In the genomic region with DNA sequence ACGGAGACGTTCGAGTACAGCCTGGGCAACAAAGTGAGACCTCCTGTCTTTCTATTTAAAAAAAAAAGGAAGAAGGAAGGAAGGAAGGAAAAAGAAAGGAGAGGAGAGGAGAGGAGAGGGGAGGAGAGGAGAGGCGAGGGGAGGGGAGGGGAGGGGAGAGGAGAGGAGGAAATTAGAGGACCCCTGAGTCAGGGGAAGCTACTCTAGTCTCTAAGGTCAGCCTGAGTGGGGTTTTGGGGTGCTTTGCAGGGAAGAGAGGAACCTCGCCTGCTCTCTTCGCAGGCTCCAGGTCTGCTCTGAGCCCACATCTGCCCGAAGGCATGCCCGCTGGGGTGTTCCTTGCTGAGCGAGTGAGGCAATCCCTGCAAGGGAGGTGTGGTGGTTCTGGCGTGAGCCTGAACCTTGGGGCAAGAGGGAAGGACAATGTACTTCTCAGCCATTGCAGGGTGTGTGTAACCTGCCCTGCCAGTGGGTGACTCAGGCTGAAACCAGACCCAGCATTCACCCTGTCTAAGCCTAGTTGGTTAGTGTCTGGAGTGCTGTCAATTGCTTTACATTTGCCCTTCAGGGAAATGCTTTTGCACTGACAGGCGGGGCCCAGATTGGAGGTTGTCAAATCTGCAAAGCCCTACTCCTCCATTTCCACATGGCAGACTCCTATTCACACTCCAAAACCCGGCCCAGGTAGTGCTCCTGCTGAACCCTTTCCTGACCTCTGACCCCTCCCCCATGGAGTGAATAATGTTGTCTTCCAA, we compare ENCODE assay signal across 8 cellular contexts. TPM values are rescaled to one million over a fixed set of nuclear protein-coding genes. Genes with fewer than 3 reads are reported as not detected.
A peak's percentile ranks its signal among the peaks of the same experiment; 100 is the strongest.
DNase-seq lines count a peak whose midpoint lies in the region; TF ChIP-seq lines count a peak whose summit lies in the region.

No MANE protein-coding gene starts in this region.

- no peak overlapping the region for H3K4me3 ChIP-seq in BLaER1
- no peak overlapping the region for H3K4me3 ChIP-seq in HL-60 (replicated peaks; ENCODE audit: insufficient read depth, low read length)
- no peak overlapping the region for H3K4me3 ChIP-seq in HAP-1
- no peak overlapping the region for H3K4me3 ChIP-seq in esophagus muscularis mucosa

- no peak overlapping the region for H3K27ac ChIP-seq in BLaER1
- H3K27ac ChIP-seq in HL-60 (replicated peaks), result peak overlapping the region; percentile 11; the same call in 1 of the 2 replicates
- H3K27ac ChIP-seq in esophagus muscularis mucosa (replicated peaks in 1 of 4), result no peak overlapping the region

- WGBS in esophagus muscularis mucosa, result 76% methylated on average over 7 of the region's 12 CpGs

- peak overlapping the region; percentile 63 for H3K4me2 ChIP-seq in BLaER1

- TF ChIP-seq CTCF in HL-60 (IDR thresholded peaks at IDR 0.05; ENCODE audit: insufficient read depth, low read length), result no peak
- TF ChIP-seq CTCF in esophagus muscularis mucosa (IDR thresholded peaks at IDR 0.05), result no peak

- H3K36me3 ChIP-seq in BLaER1, result no peaks in the 10 kb centered on the region
- no peaks in the 10 kb centered on the region for H3K36me3 ChIP-seq in HAP-1 (replicated peaks)
- H3K36me3 ChIP-seq in esophagus muscularis mucosa, result no peaks in the 10 kb centered on the region

- H3K9me3 ChIP-seq in BLaER1 (no peaks in the 10 kb centered on the region), HAP-1 (no peaks in the 10 kb centered on the region), esophagus muscularis mucosa (no peaks in the 10 kb centered on the region)

- H3K9ac ChIP-seq in BLaER1, result no peak overlapping the region

- H3K27me3 ChIP-seq in BLaER1 (no peaks in the 10 kb centered on the region), HL-60 (ENCODE audit: insufficient read depth, poor library complexity, severe bottlenecking) (peaks cover 3% of the 10 kb centered on the region), HAP-1 (ENCODE audit: low read depth) (peaks cover 2% of the 10 kb centered on the region), esophagus muscularis mucosa (peaks cover 0 to 98% (median 6%) of the 10 kb centered on the region in 4 donors)

- H3K4me1 ChIP-seq in BLaER1 (peaks cover 35% of the 10 kb centered on the region), HAP-1 (no peaks in the 10 kb centered on the region; the same call in 1 of the 2 replicates), esophagus muscularis mucosa (no peaks in the 10 kb centered on the region)

- no peak for TF ChIP-seq EP300 in esophagus muscularis mucosa (IDR thresholded peaks at IDR 0.05)

- no peak for TF ChIP-seq POLR2A in esophagus muscularis mucosa (IDR thresholded peaks at IDR 0.05; ENCODE audit: low read depth)

- DNase-seq in HL-60 (ENCODE audit: low read depth in 1 of 2, low spot score in 1 of 2) (peak; percentile 74 to 93), SKM-1 treated with dmso at 0.1 percent for 144 hours (lab: John Stamatoyannopoulos, UW; ENCODE audit: unreplicated experiment) (peak; percentile 90), iris pigment epithelial cell (ENCODE audit: low read depth) (peak; percentile 70), HAP-1 (ENCODE audit: low spot score in 2 of 2) (no peak), KG1 (lab: John Stamatoyannopoulos, UW) (no peak), esophagus muscularis mucosa (ENCODE audit: extremely low spot score) (no peak), HuH-7.5 (ENCODE audit: low spot score) (no peak)

- intact Hi-C loops in esophagus muscularis mucosa (cut with DNase I), result no loop called here

- in situ Hi-C loops in HAP-1 (cut with MboI; ENCODE audit: low sequenced_read_pairs), result no loop called here

- H4K20me1 ChIP-seq in BLaER1, result peaks cover 9% of the 10 kb centered on the region; the same call in 1 of the 2 replicates

RNA-seq across cellular contexts. Expression of gene MMP9, which starts 15.3 kb away (rescaled TPM):
- 1 to 10 TPM in 1 of 4 donors, under 1 TPM in 3; 0.11 to 6.5 (median 0.63) TPM for total RNA-seq in esophagus muscularis mucosa

RNA-seq across cellular contexts. Expression of gene ZNF335, which starts 21.4 kb away (rescaled TPM):
- total RNA-seq in esophagus muscularis mucosa, result 10 to 100 TPM; 12.9 to 19.0 (median 15.3) TPM

RNA-seq across cellular contexts. Expression of gene SLC12A5, which starts 35.6 kb away (rescaled TPM):
- total RNA-seq in esophagus muscularis mucosa, result 1 to 10 TPM in 1 of 4 donors, under 1 TPM in 1, not detected in 2; 0.99 to 1.2 TPM

RNA-seq across cellular contexts. Expression of gene PCIF1, which starts 58.9 kb away (rescaled TPM):
- 10 to 100 TPM; 35.3 to 51.2 (median 37.2) TPM for total RNA-seq in esophagus muscularis mucosa

Comparison
In these comparisons a context has a peak if more than half of its experiments do, and no peak if none do; other contexts are left out.
1. DNase-seq: peak in HL-60 (2 of 2), SKM-1 treated with dmso at 0.1 percent for 144 hours (single experiment) and iris pigment epithelial cell (single experiment); none in HAP-1 (0 of 2), KG1 (single experiment), esophagus muscularis mucosa (single experiment) and HuH-7.5 (single experiment).